9 cellular contexts compared by ENCODE assay signal in the genomic region with DNA sequence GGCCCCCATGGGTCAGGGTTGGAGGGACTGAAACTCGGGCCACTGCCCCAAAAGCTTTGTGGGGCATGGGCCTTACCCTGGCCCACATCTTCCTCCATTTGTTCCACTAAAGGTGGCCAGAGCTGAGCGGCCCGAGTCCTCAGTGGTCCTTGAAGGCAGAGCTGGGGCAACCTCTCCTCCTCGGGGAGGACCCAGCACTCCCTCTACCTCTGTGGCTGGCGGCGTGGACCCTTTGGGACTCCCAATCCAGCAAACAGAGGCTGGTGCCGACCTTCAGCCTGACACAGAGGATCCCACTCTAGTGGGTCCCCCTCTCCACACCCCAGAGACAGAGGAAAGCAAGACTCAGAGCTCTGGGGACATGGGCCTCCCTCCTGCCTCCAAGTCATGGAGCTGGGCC. TPM values are rescaled to one million over a fixed set of nuclear protein-coding genes. Genes with fewer than 3 reads are reported as not detected.
"Had no signal": no experiment of that assay in that cellular context is flagged by ENCODE, and none has a peak within 500 bp of the region (broad histone marks: within the 10 kb centered on the region; RNA-seq: fewer than 3 reads in every experiment).

No MANE protein-coding gene starts in this region.

- H3K4me1 ChIP-seq: HAP-1 had no signal

- H3K36me3 ChIP-seq: HAP-1 had no signal

- FAIRE-seq: H1, H54 had no signal

- H3K4me3 ChIP-seq: GM23338, HAP-1 had no signal

- H3K9me3 ChIP-seq: HAP-1 had no signal

- H3K4me2 ChIP-seq: GM23338, KMS-11 had no signal

- H3K27ac Mint-ChIP-seq: GM23338, IgD-negative memory B cell had no signal

- H3K9me3 Mint-ChIP-seq: GM23338, IgD-negative memory B cell had no signal

- H3K9ac ChIP-seq: KMS-11 had no signal

- H2AFZ ChIP-seq: GM23338 had no signal

- DNase-seq: KBM-7 had no signal

- ATAC-seq: GM23338, HCT116 had no signal

- H3K27ac ChIP-seq: KMS-11 had no signal

- H3K4me3 Mint-ChIP-seq: GM23338 had no signal

- H3K27me3 Mint-ChIP-seq: IgD-negative memory B cell had no signal

RNA-seq across cellular contexts. Expression of a gene that starts 9.3 kb away (rescaled TPM):
- polyA plus RNA-seq: IgD-negative memory B cell had no signal

RNA-seq across cellular contexts. Expression of a gene that starts 16.7 kb away (rescaled TPM):
- total RNA-seq: HT-29 had no signal
- polyA plus RNA-seq: IgD-negative memory B cell had no signal
